Comparison of ENCODE assay signal across 6 cellular contexts in genomic region chr4:141119071-141119470, GRCh38. TPM values are rescaled to one million over a fixed set of nuclear protein-coding genes. Genes with fewer than 3 reads are reported as not detected.
"Had no signal": no experiment of that assay in that cellular context is flagged by ENCODE, and none has a peak within 500 bp of the region (broad histone marks: within the 10 kb centered on the region; RNA-seq: fewer than 3 reads in every experiment).

No MANE protein-coding gene starts in this region.

- H3K27ac ChIP-seq: HL-60 had no signal

- H3K4me3 ChIP-seq: GM23338, K562 had no signal

- DNase-seq: H9, HCEC 1CT, IMR-90 had no signal

- ATAC-seq: GM23338, K562 had no signal

- H3K4me2 ChIP-seq: GM23338 had no signal

- H2AFZ ChIP-seq: GM23338 had no signal

RNA-seq across cellular contexts. Expression of gene RNF150, which starts 14.2 kb away (rescaled TPM):
- polyA plus RNA-seq: K562 had no signal
